Comparison of ENCODE assay signal across 8 cellular contexts in genomic region chr2:96146881-96147592, GRCh38. TPM values are rescaled to one million over a fixed set of nuclear protein-coding genes. Genes with fewer than 3 reads are reported as not detected.
DNase-seq lines count a peak whose midpoint lies in the region; ATAC-seq, FAIRE-seq and TF ChIP-seq lines count a peak whose summit lies in the region.
"Had no signal": no experiment of that assay in that cellular context is flagged by ENCODE, and none has a peak within 500 bp of the region (broad histone marks: within the 10 kb centered on the region; RNA-seq: fewer than 3 reads in every experiment).

No MANE protein-coding gene starts in this region.

- CTCF ChIA-PET in Panc1 (lab: Charles Lee) (interaction anchor here (0.5 to 2.2 kb wide), 3 partner anchors 8 to 28 kb away, joined by 3 to 7 read pairs (median 5); no protein-coding TSS in a partner anchor), GM10248 (lab: Yijun Ruan, JAX) (interaction anchor here (0.9 to 20.4 kb wide), 4 partner anchors 9 to 154 kb away, joined by 3 to 658 read pairs (median 9); partner anchors contain the start of gene ASTL), Calu3 (lab: Charles Lee) (no interaction called here)

- H3K27me3 ChIP-seq in Panc1 (ENCODE audit: control insufficient read depth, insufficient read depth, low read length) (no peaks in the 10 kb centered on the region), smooth muscle cell (ENCODE audit: low read depth) (no peaks in the 10 kb centered on the region)
- no peaks in the 10 kb centered on the region for H3K27me3 ChIP-seq in effector memory CD4-positive, alpha-beta T cell (replicated peaks; ENCODE audit: control insufficient read depth, insufficient read depth, low read length, poor library complexity, severe bottlenecking)

- H3K4me2 ChIP-seq in smooth muscle cell = no peak overlapping the region

- no peaks in the 10 kb centered on the region for H3F3A ChIP-seq in smooth muscle cell (ENCODE audit: low read depth)

- peaks cover 29% of the 10 kb centered on the region for H3K4me1 ChIP-seq in Panc1 (ENCODE audit: control insufficient read depth, insufficient read depth, low read length)
- H3K4me1 ChIP-seq in effector memory CD4-positive, alpha-beta T cell (ENCODE audit: control insufficient read depth, insufficient read depth, low read length, poor library complexity, severe bottlenecking) = peaks cover 65% of the 10 kb centered on the region
- H3K4me1 ChIP-seq in smooth muscle cell (ENCODE audit: low read depth) = peaks cover 4% of the 10 kb centered on the region

- peak; percentile 94 for FAIRE-seq in GM12892 (lab: Jason Lieb, UNC)

- H3K36me3 ChIP-seq in Panc1 (ENCODE audit: control insufficient read depth, insufficient read depth, low read length) (no peaks in the 10 kb centered on the region), smooth muscle cell (ENCODE audit: low read depth) (no peaks in the 10 kb centered on the region)
- H3K36me3 ChIP-seq in effector memory CD4-positive, alpha-beta T cell (ENCODE audit: control insufficient read depth, insufficient read depth, low read length) = peaks cover 12% of the 10 kb centered on the region

- H3K9me3 Mint-ChIP-seq in Calu3 (ENCODE audit: low read depth, unreplicated experiment) = no peaks in the 10 kb centered on the region

- no peak overlapping the region for H2AFZ ChIP-seq in smooth muscle cell (ENCODE audit: low read depth)

- no peak overlapping the region for H3K4me3 Mint-ChIP-seq in Calu3 (ENCODE audit: low read depth, unreplicated experiment)

- WGBS in smooth muscle cell (ENCODE audit: low lambda C conversion rate) = 49% methylated on average over 9 of the region's 9 CpGs

- peaks cover 39% of the 10 kb centered on the region for H3K36me3 Mint-ChIP-seq in Calu3 (ENCODE audit: insufficient read depth, unreplicated experiment)

- H3K27ac Mint-ChIP-seq in Calu3 (ENCODE audit: unreplicated experiment) = no peak overlapping the region

- intact Hi-C loops in Panc1 (cut with micrococcal nuclease; ENCODE audit: unreplicated experiment) (no loop called here), Calu3 (cut with micrococcal nuclease; ENCODE audit: unreplicated experiment) (no loop called here)

- no peak for TF ChIP-seq POLR2A in GM12892 (IDR thresholded peaks at IDR 0.05; ENCODE audit: low read depth, low read length)

- in situ Hi-C loops in Panc1 (cut with HindIII; ENCODE audit: low pct_unique_long_range_greater_than_20kb, low sequenced_read_pairs) = no loop called here

- H3K4me3 ChIP-seq in Panc1 (ENCODE audit: low read depth in 2 of 2, low read length in 2 of 2) (no peak overlapping the region), smooth muscle cell (no peak overlapping the region)
- peak overlapping the region; percentile 88 for H3K4me3 ChIP-seq in effector memory CD4-positive, alpha-beta T cell (ENCODE audit: insufficient read depth, low read depth, low read length, poor library complexity, severe bottlenecking)

- peak; percentile 47 for ATAC-seq in Panc1
- ATAC-seq in GM19023 (IDR thresholded peaks at IDR 0.05; ENCODE audit: unreplicated experiment) = no peak

- peaks cover 15% of the 10 kb centered on the region for H3K4me1 Mint-ChIP-seq in Calu3 (ENCODE audit: low read depth, unreplicated experiment)

- BruUV-seq in Panc1 (replicated peaks; lab: Mats Ljungman, UMichigan) (no TSS peak), Calu3 (replicated peaks; lab: Mats Ljungman, UMichigan) (no TSS peak)

- H4K20me1 ChIP-seq in smooth muscle cell (ENCODE audit: low read depth) = peaks cover 11% of the 10 kb centered on the region

- H3K27me3 Mint-ChIP-seq in Calu3 (ENCODE audit: unreplicated experiment) = no peaks in the 10 kb centered on the region

- DNase-seq in GM12892 (ENCODE audit: insufficient read length) (no peak), Panc1 (ENCODE audit: low read depth, low spot score) (no peak), smooth muscle cell (lab: John Stamatoyannopoulos, UW; ENCODE audit: unreplicated experiment) (no peak), GM10248 (ENCODE audit: extremely low spot score) (no peak), Calu3 (no peak)
- DNase-seq in effector memory CD4-positive, alpha-beta T cell = peak in 2 of 3 donors; percentile 39 to 51
- DNase-seq: glutamatergic neuron had no signal

- TF ChIP-seq CTCF in Panc1 (IDR thresholded peaks at IDR 0.05) (no peak), smooth muscle cell (IDR thresholded peaks at IDR 0.05; ENCODE audit: borderline replicate concordance, insufficient read depth, poor library complexity, severe bottlenecking) (no peak), GM10248 (IDR thresholded peaks at IDR 0.05; ENCODE audit: control extremely low read depth, extremely low read depth, low read depth, missing control alignments) (no peak), Calu3 (IDR thresholded peaks at IDR 0.05; ENCODE audit: unreplicated experiment) (no peak)

- H3K9ac ChIP-seq in smooth muscle cell (ENCODE audit: low read depth) = no peak overlapping the region

- H3K9me3 ChIP-seq in Panc1 (ENCODE audit: control insufficient read depth, insufficient read depth, low read depth, low read length) (no peaks in the 10 kb centered on the region), smooth muscle cell (replicated peaks; ENCODE audit: low read depth) (no peaks in the 10 kb centered on the region)
- no peaks in the 10 kb centered on the region for H3K9me3 ChIP-seq in effector memory CD4-positive, alpha-beta T cell (ENCODE audit: control insufficient read depth, low read length)

- H3K27ac ChIP-seq in Panc1 (ENCODE audit: low read length) = peak overlapping the region; percentile 59; the same call in 1 of the 2 replicates
- peak overlapping the region; percentile 100 for H3K27ac ChIP-seq in effector memory CD4-positive, alpha-beta T cell (ENCODE audit: insufficient read depth, low read length, poor library complexity, severe bottlenecking)
- peak overlapping the region; percentile 11 for H3K27ac ChIP-seq in smooth muscle cell (ENCODE audit: low read depth)

- POLR2A ChIA-PET in Panc1 (lab: Charles Lee) = no interaction called here
- POLR2A ChIA-PET in GM10248 (lab: Yijun Ruan, JAX) = interaction anchor here (4.4 to 7.4 kb wide), 3 partner anchors 8 to 17 kb away, joined by 29 to 43 read pairs (median 37); partner anchors contain the start of gene ASTL

- H3K79me2 ChIP-seq in smooth muscle cell (ENCODE audit: low read depth) = no peaks in the 10 kb centered on the region

RNA-seq across cellular contexts. Expression of gene DUSP2, which starts 1.8 kb away (rescaled TPM):
- polyA plus RNA-seq in GM12892 (2012; ENCODE audit: missing spikeins) = 160 TPM
- total RNA-seq in Panc1 (2021; ENCODE audit: unreplicated experiment) = 4.9 TPM
- polyA plus RNA-seq in Panc1 (2012; ENCODE audit: insufficient read length) = 1.9 TPM
- total RNA-seq in smooth muscle cell = 48.7 and 55.3 TPM in 2 replicates
- 89.3 and 111 TPM in 2 replicates for polyA plus RNA-seq in smooth muscle cell
- 4.1 and 5.9 TPM in 2 replicates for total RNA-seq in Calu3 (2022)

RNA-seq across cellular contexts. Expression of gene ASTL, which starts 8.7 kb away (rescaled TPM):
- 1.3 TPM for polyA plus RNA-seq in GM12892 (2012; ENCODE audit: missing spikeins)
- total RNA-seq in Panc1 (2021; ENCODE audit: unreplicated experiment) (0.18 TPM), smooth muscle cell (0.40 TPM in 1 of 2 replicates, not detected in the other), Calu3 (2022) (not detected in 2 replicates)
- polyA plus RNA-seq in Panc1 (2012; ENCODE audit: insufficient read length) = not detected
- 0.50 TPM in 1 of 2 replicates, not detected in the other for polyA plus RNA-seq in smooth muscle cell

RNA-seq across cellular contexts. Expression of gene ADRA2B, which starts 30.7 kb away (rescaled TPM):
- polyA plus RNA-seq in GM12892 (2012; ENCODE audit: missing spikeins) = not detected
- 0.28 TPM for total RNA-seq in Panc1 (2021; ENCODE audit: unreplicated experiment)
- polyA plus RNA-seq in Panc1 (2012; ENCODE audit: insufficient read length) = 0.25 TPM
- 0.04 and 1.2 TPM in 2 replicates for total RNA-seq in smooth muscle cell
- polyA plus RNA-seq in smooth muscle cell = 0.06 TPM in 1 of 2 replicates, not detected in the other
- 0.22 TPM in 1 of 2 replicates, not detected in the other for total RNA-seq in Calu3 (2022)

Comparison
In these comparisons a context has a peak if more than half of its experiments do, and no peak if none do; other contexts are left out.
1. DNase-seq: peak in effector memory CD4-positive, alpha-beta T cell (2 of 3); none in GM12892 (single experiment), Panc1 (single experiment), smooth muscle cell (single experiment), GM10248 (single experiment) and Calu3 (single experiment).
2. H3K27ac ChIP-seq: peak in every context shown above with its lines; median percentile 100 in effector memory CD4-positive, alpha-beta T cell; 59 in Panc1; 11 in smooth muscle cell.